Comparison of ENCODE assay signal across 20 cellular contexts in the genomic region with DNA sequence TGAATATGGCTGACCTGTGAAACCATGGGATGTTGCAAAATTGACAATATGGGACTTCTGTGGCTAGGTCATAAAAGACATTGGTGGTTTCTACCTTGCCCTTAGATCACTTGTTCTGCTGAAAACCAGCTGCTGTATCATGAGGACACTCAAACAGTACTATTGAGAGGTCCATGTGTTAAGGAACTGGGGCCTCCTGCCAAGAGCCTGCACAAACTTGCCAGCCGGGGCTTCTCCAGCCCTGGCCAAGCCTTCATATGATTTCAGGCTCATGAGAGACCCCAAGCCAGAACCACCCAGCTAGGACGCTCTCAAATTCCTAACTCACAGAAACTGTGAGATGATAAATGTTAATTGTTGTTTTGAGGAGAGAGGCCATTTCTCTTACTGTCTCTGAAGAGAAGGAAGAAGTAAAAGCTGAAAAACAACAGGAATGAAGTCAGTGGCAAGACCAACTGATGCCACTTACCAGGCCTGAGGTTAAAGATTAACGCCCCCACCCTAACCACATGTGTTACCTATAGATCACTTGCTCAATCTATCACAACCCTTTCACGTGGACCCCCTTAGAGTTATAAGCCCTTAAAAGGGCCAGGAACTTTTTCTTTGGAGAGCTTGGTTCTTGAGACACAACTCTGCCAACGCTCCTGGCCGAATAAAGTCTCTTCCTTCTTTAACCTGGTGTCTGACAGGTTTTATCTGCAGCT.
"Had no signal": no experiment of that assay in that cellular context is flagged by ENCODE, and none has a peak within 500 bp of the region (broad histone marks: within the 10 kb centered on the region; RNA-seq: fewer than 3 reads in every experiment).

No MANE protein-coding gene starts in this region.

- H3K4me1 ChIP-seq: prostate gland had no signal

- H3K27me3 Mint-ChIP-seq: naive B cell had no signal

- H3K9me3 Mint-ChIP-seq: activated T-helper 2 cell treated with anti-CD3 and anti-CD28 coated beads, Interferon-gamma antibody, Interleukin-2, Interleukin-4, amounts not matched to agents 10 μg/mL and 5 μg/mL and 100 μg/mL, durations not matched to agents 14 hours and 24 hours and 36 hours; naive B cell had no signal

- H3K27ac ChIP-seq: body of pancreas, left lung, prostate gland had no signal

- DNase-seq: activated CD4-positive, alpha-beta T cell treated with anti-CD3 and anti-CD28 coated beads, Interleukin-2, amount 50 U/mL, for 1 hour; activated naive CD4-positive, alpha-beta T cell treated with anti-CD3 and anti-CD28 coated beads, Interleukin-2, amount 50 U/mL, for 16 hours; activated T-cell treated with anti-CD3 and anti-CD28 coated beads for 4 hours; amygdala; body of pancreas; cerebellar nuclear complex; effector CD8-positive, alpha-beta T cell; foreskin fibroblast; hypothalamus; kidney; left lung; naive B cell; occipital lobe; right cardiac atrium; small intestine; stimulated activated CD4-positive, alpha-beta T cell treated with anti-CD3 and anti-CD28 coated beads, Interleukin-4, amount 100 ng/mL, for 24 hours; stimulated activated naive CD8-positive, alpha-beta T cell treated with anti-CD3 and anti-CD28 coated beads, Interleukin-15, Interleukin-2, amounts not matched to agents 100 U/mL and 50 U/mL, for 24 hours; SW 1271 had no signal

- H3K9me3 ChIP-seq: body of pancreas, left lung, prostate gland had no signal

- H3K27ac Mint-ChIP-seq: activated T-helper 2 cell treated with anti-CD3 and anti-CD28 coated beads, Interferon-gamma antibody, Interleukin-2, Interleukin-4, amounts not matched to agents 10 μg/mL and 5 μg/mL and 100 μg/mL, durations not matched to agents 14 hours and 24 hours and 36 hours had no signal

- H3K36me3 Mint-ChIP-seq: naive B cell had no signal

- ATAC-seq: body of pancreas; left lung; right cardiac atrium; stimulated activated naive CD8-positive, alpha-beta T cell treated with anti-CD3 and anti-CD28 coated beads, Interleukin-15, Interleukin-2, amounts not matched to agents 100 U/mL and 50 U/mL, for 24 hours had no signal

- H3K36me3 ChIP-seq: left lung, prostate gland had no signal

- H3K4me3 ChIP-seq: body of pancreas, left lung, prostate gland had no signal

- H3K27me3 ChIP-seq: body of pancreas, left lung had no signal
